23 cellular contexts compared by ENCODE assay signal in the genomic region with DNA sequence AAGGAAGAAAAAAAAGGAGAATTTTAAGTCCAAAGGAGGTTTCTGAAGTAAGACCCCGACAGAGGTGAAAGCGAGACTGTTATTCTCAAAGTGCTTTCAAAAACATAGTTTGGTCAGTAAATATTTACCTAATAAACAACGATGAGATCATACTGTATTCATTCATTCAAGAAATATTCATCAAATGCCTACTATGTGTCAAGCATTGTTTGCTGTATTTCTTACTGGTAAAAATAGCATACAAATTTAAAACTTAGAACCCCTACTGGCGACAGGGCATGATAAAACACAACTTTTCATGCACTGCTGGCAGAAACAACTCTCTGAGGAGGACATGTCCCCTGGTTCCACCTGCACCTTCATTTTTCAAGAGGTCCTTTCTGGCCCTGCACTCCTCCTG.
"Had no signal": no experiment of that assay in that cellular context is flagged by ENCODE, and none has a peak within 500 bp of the region (broad histone marks: within the 10 kb centered on the region; RNA-seq: fewer than 3 reads in every experiment).

No MANE protein-coding gene starts in this region.

- DNase-seq: dermis blood vessel endothelial cell; effector memory CD4-positive, alpha-beta T cell; erythroblast; esophagus squamous epithelium; foreskin melanocyte; glutamatergic neuron; heart right ventricle; left cardiac atrium; left ventricle myocardium inferior; lower lobe of right lung; natural killer cell; stimulated activated CD4-positive, alpha-beta T cell treated with anti-CD3 and anti-CD28 coated beads, Interleukin-2, amount 100 ng/mL, for 24 hours; stimulated activated CD4-positive, alpha-beta T cell treated with anti-CD3 and anti-CD28 coated beads, Interleukin-4, amount 100 ng/mL, for 4 hours; stimulated activated naive CD8-positive, alpha-beta T cell treated with anti-CD3 and anti-CD28 coated beads, Interleukin-15, Interleukin-2, amounts not matched to agents 100 U/mL and 50 U/mL, for 24 hours had no signal

- ATAC-seq: lower lobe of right lung; natural killer cell; pancreas; stimulated activated memory B cell treated with anti-CD40 and anti-IgM and Interleukin-4, amounts not matched to agents 10 μg/mL and 1 μg/mL and 100 μg/mL, for 72 hours; stimulated activated naive CD8-positive, alpha-beta T cell treated with anti-CD3 and anti-CD28 coated beads, Interleukin-15, Interleukin-2, amounts not matched to agents 100 U/mL and 50 U/mL, for 24 hours had no signal

- H3K27me3 Mint-ChIP-seq: stimulated activated memory B cell treated with anti-CD40 and anti-IgM and Interleukin-4, amounts not matched to agents 10 μg/mL and 1 μg/mL and 100 μg/mL, for 72 hours; type B pancreatic cell had no signal

- H3K27ac Mint-ChIP-seq: natural killer cell; stimulated activated memory B cell treated with anti-CD40 and anti-IgM and Interleukin-4, amounts not matched to agents 10 μg/mL and 1 μg/mL and 100 μg/mL, for 72 hours had no signal

- H3K27me3 ChIP-seq: esophagus squamous epithelium, heart right ventricle, neutrophil, pancreas, sigmoid colon, testis, tibial artery had no signal

- H3K4me3 Mint-ChIP-seq: natural killer cell; neural crest cell; stimulated activated memory B cell treated with anti-CD40 and anti-IgM and Interleukin-4, amounts not matched to agents 10 μg/mL and 1 μg/mL and 100 μg/mL, for 72 hours; type B pancreatic cell had no signal

- H3K4me3 ChIP-seq: coronary artery, esophagus squamous epithelium, heart right ventricle, left ventricle myocardium inferior, lower lobe of right lung, pancreas, sigmoid colon, testis, tibial artery had no signal

- H3K27ac ChIP-seq: esophagus squamous epithelium, lower lobe of right lung, neutrophil, pancreas, sigmoid colon, tibial artery had no signal

- H3K9me3 Mint-ChIP-seq: natural killer cell; neural crest cell; stimulated activated memory B cell treated with anti-CD40 and anti-IgM and Interleukin-4, amounts not matched to agents 10 μg/mL and 1 μg/mL and 100 μg/mL, for 72 hours; type B pancreatic cell had no signal

- H3K4me1 Mint-ChIP-seq: stimulated activated memory B cell treated with anti-CD40 and anti-IgM and Interleukin-4, amounts not matched to agents 10 μg/mL and 1 μg/mL and 100 μg/mL, for 72 hours had no signal

- H3K9me3 ChIP-seq: esophagus squamous epithelium, heart right ventricle, left ventricle myocardium inferior, lower lobe of right lung, neutrophil, pancreas, sigmoid colon, testis, tibial artery had no signal
